In genomic region chr12:17572250-17572649, GRCh38 we compare ENCODE assay signal across 24 cellular contexts.
DNase-seq lines count a peak whose midpoint lies in the region; ATAC-seq, FAIRE-seq and TF ChIP-seq lines count a peak whose summit lies in the region.
"Had no signal": no experiment of that assay in that cellular context is flagged by ENCODE, and none has a peak within 500 bp of the region (broad histone marks: within the 10 kb centered on the region; RNA-seq: fewer than 3 reads in every experiment).

No MANE protein-coding gene starts in this region.

- no peaks in the 10 kb centered on the region; a peak in 1 of 5 replicates for H3K27me3 ChIP-seq in HepG2 (ENCODE audit: control insufficient read depth in 1 of 2, insufficient read depth in 2 of 2, low read length in 2 of 2)
- H3K27me3 ChIP-seq in right lobe of liver, result no peaks in the 10 kb centered on the region
- H3K27me3 ChIP-seq in K562 (ENCODE audit: control insufficient read depth in 2 of 2, insufficient read depth in 2 of 2, low read length in 2 of 2), result no peaks in the 10 kb centered on the region
- H3K27me3 ChIP-seq in CD8-positive, alpha-beta T cell (ENCODE audit: insufficient read depth, low read length), result no peaks in the 10 kb centered on the region
- H3K27me3 ChIP-seq: BLaER1 treated with 17β-estradiol and CSF1 and Interleukin-3, amounts not matched to agents 10 nM and 100 nM had no signal

- H3K27ac ChIP-seq in HepG2 (ENCODE audit: extremely low read length, insufficient read depth, low read length) (no peak overlapping the region), right lobe of liver (no peak overlapping the region), K562 (ENCODE audit: extremely low read depth, low read depth, low read length) (no peak overlapping the region)
- H3K27ac ChIP-seq in CD8-positive, alpha-beta T cell (ENCODE audit: low read depth, low read length), result no peak overlapping the region
- H3K27ac ChIP-seq: 22Rv1; BLaER1 treated with 17β-estradiol and CSF1 and Interleukin-3, amounts not matched to agents 10 nM and 100 nM; C4-2B had no signal

- TF ChIP-seq CTCF in HepG2 (CRISPR knock-in tag; IDR thresholded peaks at IDR 0.05) (no peak), right lobe of liver (IDR thresholded peaks at IDR 0.05) (no peak), K562 (IDR thresholded peaks at IDR 0.05 in 2 of 3, conservative IDR thresholded peaks at IDR 0.05 in 1 of 3; ENCODE audit: insufficient read depth in 2 of 3, low read depth in 1 of 3, low read length in 3 of 3) (no peak)
- TF ChIP-seq CTCF in CD8-positive, alpha-beta T cell (IDR thresholded peaks at IDR 0.05), result no peak

- ATAC-seq in HepG2 (no peak), right lobe of liver (no peak), K562 (no peak)
- no peak for ATAC-seq in CD8-positive, alpha-beta T cell
- ATAC-seq: GM12878 had no signal

- H3K27ac Mint-ChIP-seq in CD8-positive, alpha-beta T cell, result no peak overlapping the region
- H3K27ac Mint-ChIP-seq: B cell; CD4-positive, alpha-beta T cell; CD8-positive, alpha-beta memory T cell had no signal

- H3K36me3 ChIP-seq in HepG2 (replicated peaks in 1 of 2; ENCODE audit: control insufficient read depth in 1 of 2, insufficient read depth in 2 of 2, low read length in 2 of 2), result no peaks in the 10 kb centered on the region
- no peaks in the 10 kb centered on the region for H3K36me3 ChIP-seq in right lobe of liver
- H3K36me3 ChIP-seq in K562 (ENCODE audit: control insufficient read depth, insufficient read depth, low read length), result no peaks in the 10 kb centered on the region
- no peaks in the 10 kb centered on the region for H3K36me3 ChIP-seq in CD8-positive, alpha-beta T cell (ENCODE audit: insufficient read depth, low read length)
- H3K36me3 ChIP-seq: BLaER1 treated with 17β-estradiol and CSF1 and Interleukin-3, amounts not matched to agents 10 nM and 100 nM had no signal

- DNase-seq in HepG2 (ENCODE audit: low spot score), result no peak
- no peak for DNase-seq in right lobe of liver
- no peak for DNase-seq in K562 (ENCODE audit: extremely low read depth in 1 of 4, low spot score in 3 of 4)
- no peak for DNase-seq in CD8-positive, alpha-beta T cell
- DNase-seq in activated naive CD4-positive, alpha-beta T cell treated with Interleukin-2 at 50 U/mL for 16 hours, result no peak
- DNase-seq: AML-193; CD4-positive, alpha-beta T cell; CD8-positive, alpha-beta memory T cell; COR-L47; DMS 273 treated with DMSO at 0.1 percent for 48 hours; DMS153; DMS53; DMS79; DND-41; EL; GDM1 had no signal

- H4K20me1 ChIP-seq in HepG2 (ENCODE audit: insufficient read depth, low read length) (no peaks in the 10 kb centered on the region), K562 (replicated peaks; ENCODE audit: control insufficient read depth, insufficient read depth, low read length) (no peaks in the 10 kb centered on the region)
- H4K20me1 ChIP-seq: BLaER1 treated with 17β-estradiol and CSF1 and Interleukin-3, amounts not matched to agents 10 nM and 100 nM had no signal

- H2AFZ ChIP-seq in HepG2 (ENCODE audit: low read length), result no peak overlapping the region
- H2AFZ ChIP-seq in K562 (ENCODE audit: low read depth, low read length), result no peak overlapping the region

- TF ChIP-seq RAD21 in HepG2 (CRISPR knock-in tag; IDR thresholded peaks at IDR 0.05), result no peak
- TF ChIP-seq RAD21 in K562 (CRISPR knock-in tag; conservative IDR thresholded peaks at IDR 0.05 in 1 of 2, IDR thresholded peaks at IDR 0.05 in 1 of 2), result no peak

- no TSS peak for BruUV-seq in HepG2 (replicated peaks; lab: Mats Ljungman, UMichigan)
- BruUV-seq in K562 (replicated peaks; lab: Mats Ljungman, UMichigan), result no TSS peak

- intact Hi-C loops in HepG2 (cut with micrococcal nuclease; ENCODE audit: unreplicated experiment) (no loop called here), right lobe of liver (cut with DNase I) (no loop called here), K562 (cut with micrococcal nuclease) (no loop called here)
- intact Hi-C loops in CD8-positive, alpha-beta T cell (cut with DNase I, micrococcal nuclease), result no loop called here

- in situ Hi-C loops in HepG2 (cut with HindIII; ENCODE audit: extremely low pct_ligation_motif_present, low pct_unique_long_range_greater_than_20kb) (no loop called here), K562 (cut with MboI) (no loop called here)

- H3K27me3 Mint-ChIP-seq in CD8-positive, alpha-beta T cell (ENCODE audit: low read depth), result no peaks in the 10 kb centered on the region
- H3K27me3 Mint-ChIP-seq: B cell; CD4-positive, alpha-beta T cell; CD8-positive, alpha-beta memory T cell had no signal

- TF ChIP-seq POLR2A in HepG2 (IDR thresholded peaks at IDR 0.05; ENCODE audit: insufficient read depth in 1 of 2, low read depth in 2 of 2, low read length in 2 of 2), result no peak
- TF ChIP-seq POLR2A in right lobe of liver (IDR thresholded peaks at IDR 0.05), result no peak
- no peak for TF ChIP-seq POLR2A in K562 (conservative IDR thresholded peaks at IDR 0.05)

- no peak overlapping the region for H3K9ac ChIP-seq in HepG2 (ENCODE audit: insufficient read depth, low read depth, low read length)
- H3K9ac ChIP-seq in K562 (ENCODE audit: insufficient read depth in 1 of 2, low read depth in 2 of 2, low read length in 2 of 2), result no peak overlapping the region
- H3K9ac ChIP-seq: BLaER1 treated with 17β-estradiol and CSF1 and Interleukin-3, amounts not matched to agents 10 nM and 100 nM had no signal

- CTCF ChIA-PET in HepG2 (lab: Yijun Ruan, JAX; ENCODE audit: low intra/inter-chr PET ratio, low total read pairs) (no interaction called here), K562 (lab: Yijun Ruan, JAX; ENCODE audit: low intra/inter-chr PET ratio) (no interaction called here)
- CTCF ChIA-PET in CD8-positive, alpha-beta T cell (lab: Charles Lee), result no interaction called here

- peaks cover 23% of the 10 kb centered on the region for H3K9me3 Mint-ChIP-seq in CD8-positive, alpha-beta T cell

- no peaks in the 10 kb centered on the region for H3K9me1 ChIP-seq in K562 (ENCODE audit: control insufficient read depth, insufficient read depth, low read length)

- H3K4me1 ChIP-seq in HepG2 (ENCODE audit: insufficient read depth, low read length) (no peaks in the 10 kb centered on the region), right lobe of liver (no peaks in the 10 kb centered on the region), K562 (replicated peaks in 1 of 2; ENCODE audit: control insufficient read depth in 2 of 2, insufficient read depth in 2 of 2, low read length in 2 of 2) (no peaks in the 10 kb centered on the region)
- H3K4me1 ChIP-seq in CD8-positive, alpha-beta T cell (ENCODE audit: insufficient read depth, low read length), result no peaks in the 10 kb centered on the region

- POLR2A ChIA-PET in HepG2 (lab: Yijun Ruan, JAX) (no interaction called here), K562 (lab: Yijun Ruan, JAX) (no interaction called here)
- POLR2A ChIA-PET in CD8-positive, alpha-beta T cell (lab: Charles Lee), result no interaction called here

- H3K79me2 ChIP-seq in HepG2 (ENCODE audit: insufficient read depth, low read length), result no peaks in the 10 kb centered on the region
- H3K79me2 ChIP-seq in K562 (ENCODE audit: control insufficient read depth, insufficient read depth, low read length), result no peaks in the 10 kb centered on the region

- H3K4me3 ChIP-seq in HepG2 (replicated peaks in 1 of 3; ENCODE audit: insufficient read depth in 1 of 3, low read depth in 2 of 3, low read length in 3 of 3) (no peak overlapping the region), right lobe of liver (no peak overlapping the region), K562 (no peak overlapping the region)
- no peak overlapping the region for H3K4me3 ChIP-seq in CD8-positive, alpha-beta T cell (ENCODE audit: low read depth, low read length)
- H3K4me3 ChIP-seq: BLaER1 treated with 17β-estradiol and CSF1 and Interleukin-3, amounts not matched to agents 10 nM and 100 nM; GM12878 had no signal

- no peaks in the 10 kb centered on the region for H3K36me3 Mint-ChIP-seq in CD8-positive, alpha-beta T cell
- H3K36me3 Mint-ChIP-seq: CD8-positive, alpha-beta memory T cell had no signal

- no peak overlapping the region for H3K4me3 Mint-ChIP-seq in CD8-positive, alpha-beta T cell
- H3K4me3 Mint-ChIP-seq: B cell; CD4-positive, alpha-beta T cell; CD8-positive, alpha-beta memory T cell had no signal

- no peaks in the 10 kb centered on the region for H3K4me1 Mint-ChIP-seq in CD8-positive, alpha-beta T cell (ENCODE audit: low read depth)
- H3K4me1 Mint-ChIP-seq: B cell; CD8-positive, alpha-beta memory T cell had no signal

- TF ChIP-seq EP300 in HepG2 (IDR thresholded peaks at IDR 0.05; ENCODE audit: low read depth in 2 of 2, low read length in 2 of 2) (no peak), HepG2 (CRISPR knock-in tag; IDR thresholded peaks at IDR 0.05; ENCODE audit: borderline replicate concordance) (no peak), K562 (IDR thresholded peaks at IDR 0.05; ENCODE audit: low read length) (no peak)

- H3K9me3 ChIP-seq in HepG2 (ENCODE audit: low read length) (peaks cover 27% of the 10 kb centered on the region; the same call in 1 of the 2 replicates), right lobe of liver (no peaks in the 10 kb centered on the region), K562 (replicated peaks; ENCODE audit: control insufficient read depth, insufficient read depth, low read depth, low read length) (no peaks in the 10 kb centered on the region)
- H3K9me3 ChIP-seq in CD8-positive, alpha-beta T cell (ENCODE audit: low read length), result peaks cover 3% of the 10 kb centered on the region
- H3K9me3 ChIP-seq: BLaER1 treated with 17β-estradiol and CSF1 and Interleukin-3, amounts not matched to agents 10 nM and 100 nM had no signal

- FAIRE-seq in HepG2 (lab: Jason Lieb, UNC) (no peak), K562 (lab: Jason Lieb, UNC) (no peak)
- FAIRE-seq: A204.1, GM12878, GM12892, GM18507 had no signal

- no peak overlapping the region for H3K4me2 ChIP-seq in HepG2 (ENCODE audit: low read depth, low read length)
- H3K4me2 ChIP-seq in K562 (ENCODE audit: insufficient read depth, low read length), result no peak overlapping the region
- H3K4me2 ChIP-seq: BLaER1 treated with 17β-estradiol and CSF1 and Interleukin-3, amounts not matched to agents 10 nM and 100 nM had no signal

TF ChIP-seq in HepG2, 621 proteins besides CTCF, POLR2A, EP300 and RAD21 (continues in another document):
- TF ChIP-seq MAFF (IDR thresholded peaks at IDR 0.05; ENCODE audit: low read depth, low read length) (peak; percentile 82), NPAS2 (CRISPR knock-in tag; IDR thresholded peaks at IDR 0.05; ENCODE audit: borderline replicate concordance) (no peak), ARNTL (CRISPR knock-in tag; IDR thresholded peaks at IDR 0.05) (no peak)

TF ChIP-seq in K562, 482 proteins besides CTCF, POLR2A, EP300 and RAD21 (continues in another document):
- TF ChIP-seq MAFG (tag; conservative IDR thresholded peaks at IDR 0.05), result 0 out of 2 replicates have a peak, but pooled peaks have one; percentile 21
- no peak for TF ChIP-seq HSF4 (CRISPR knock-in tag; IDR thresholded peaks at IDR 0.05; ENCODE audit: borderline replicate concordance)

Comparison
In these comparisons a context has a peak if more than half of its experiments do, and no peak if none do; other contexts are left out.
1. Of the 241 proteins assayed by ChIP-seq in both HepG2 and K562: peak only in HepG2: MAFF and MAFK; only in K562: MAFG; in both: none; in neither: 238.